ENCODE assay signal across 7 cellular contexts in the genomic region with DNA sequence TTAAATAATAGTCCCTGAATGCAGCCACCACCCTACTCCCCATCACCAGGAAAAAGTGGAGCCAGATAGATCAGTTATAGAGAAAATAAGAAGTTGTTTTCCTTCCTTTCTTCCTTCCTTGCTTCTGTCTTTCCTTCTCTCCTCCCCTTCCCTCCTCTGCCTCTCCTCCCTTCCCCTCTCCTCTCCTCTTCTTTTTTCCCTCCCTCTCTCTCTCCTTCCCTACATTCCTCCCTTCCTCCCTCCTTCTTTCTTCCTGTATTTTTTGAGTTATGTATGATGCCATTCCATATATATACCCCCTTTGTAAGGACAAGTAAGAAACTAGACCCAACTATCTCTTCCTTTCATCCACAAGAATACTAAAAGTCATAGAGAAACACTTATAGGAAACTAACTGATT.
"Had no signal": no experiment of that assay in that cellular context is flagged by ENCODE, and none has a peak within 500 bp of the region (broad histone marks: within the 10 kb centered on the region; RNA-seq: fewer than 3 reads in every experiment).

No MANE protein-coding gene starts in this region.

- H3K9me3 ChIP-seq: HAP-1 had no signal

- H3K27ac ChIP-seq: HL-60, KMS-11 had no signal

- H3K4me1 ChIP-seq: HAP-1 had no signal

- H3K9ac ChIP-seq: KMS-11 had no signal

- H3K4me3 Mint-ChIP-seq: GM23338 had no signal

- DNase-seq: H7, IMR-90, KBM-7 had no signal

- H3K36me3 ChIP-seq: HAP-1 had no signal

- H3K9me3 Mint-ChIP-seq: GM23338 had no signal

- H3K4me2 ChIP-seq: GM23338, KMS-11 had no signal

- H2AFZ ChIP-seq: GM23338 had no signal

- H3K4me3 ChIP-seq: GM23338, HAP-1 had no signal

- H3K27ac Mint-ChIP-seq: GM23338 had no signal
